In the genomic region with DNA sequence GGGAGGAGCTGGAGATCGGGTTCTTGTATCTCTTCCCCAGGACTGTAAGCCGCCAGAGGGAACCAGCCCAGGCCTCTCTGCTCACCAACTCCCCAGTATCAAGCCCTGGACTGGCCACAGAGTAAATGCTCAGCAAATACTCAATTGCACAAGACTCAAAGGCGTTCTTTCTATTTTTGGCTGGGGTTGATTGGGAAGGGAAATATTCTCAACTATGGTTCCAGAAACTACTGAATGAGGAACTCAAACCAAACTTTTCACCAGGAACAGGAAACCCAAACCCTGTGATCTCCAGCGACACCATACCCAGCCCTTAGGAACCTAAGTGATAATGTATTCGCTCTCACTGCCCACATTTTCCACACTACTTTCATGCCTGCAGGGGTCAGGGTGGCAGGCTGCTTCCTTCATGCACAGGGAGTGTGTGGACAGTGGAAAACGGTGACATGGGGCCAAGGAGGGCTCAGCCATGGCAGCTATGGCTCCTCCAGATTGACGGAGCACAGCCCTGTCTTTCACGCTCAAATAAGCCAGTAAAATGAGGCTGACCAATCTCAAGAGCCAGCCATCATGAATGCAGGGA, we compare ENCODE assay signal across 13 cellular contexts.
DNase-seq lines count a peak whose midpoint lies in the region; ATAC-seq and TF ChIP-seq lines count a peak whose summit lies in the region.
"Had no signal": no experiment of that assay in that cellular context is flagged by ENCODE, and none has a peak within 500 bp of the region (broad histone marks: within the 10 kb centered on the region; RNA-seq: fewer than 3 reads in every experiment).

No MANE protein-coding gene starts in this region.

- 63% methylated on average over 2 of the region's 8 CpGs for WGBS in right lobe of liver (ENCODE audit: insufficient coverage, low coverage, low lambda C conversion rate, missing lambda C conversion rate)
- 64% methylated on average over 8 of the region's 8 CpGs for WGBS in thyroid gland, 2 donors

- H3K4me1 ChIP-seq in right lobe of liver: peaks cover 0 to 11% (median 0%) of the 10 kb centered on the region in 4 donors
- H3K4me1 ChIP-seq in thyroid gland: peaks cover 11 to 18% of the 10 kb centered on the region in 2 donors
- H3K4me1 ChIP-seq: SJSA1 had no signal

- peaks cover 1% of the 10 kb centered on the region for H3K36me3 Mint-ChIP-seq in chondrocyte (ENCODE audit: low read depth)

- H3K4me3 ChIP-seq in right lobe of liver (no peak overlapping the region), thyroid gland (replicated peaks in 1 of 3) (no peak overlapping the region)
- H3K4me3 ChIP-seq: SJSA1 had no signal

- no peak for TF ChIP-seq CTCF in chondrocyte (IDR thresholded peaks at IDR 0.05)
- no peak for TF ChIP-seq CTCF in right lobe of liver (IDR thresholded peaks at IDR 0.05)
- peak in 1 of 6 experiments; percentile 18 for TF ChIP-seq CTCF in thyroid gland (IDR thresholded peaks at IDR 0.05)

- TF ChIP-seq POLR2A in right lobe of liver (IDR thresholded peaks at IDR 0.05) (no peak), thyroid gland (IDR thresholded peaks at IDR 0.05) (no peak)

- H3K9me3 Mint-ChIP-seq in chondrocyte (ENCODE audit: low read depth): no peaks in the 10 kb centered on the region

- H3K27me3 ChIP-seq in right lobe of liver (no peaks in the 10 kb centered on the region), thyroid gland (no peaks in the 10 kb centered on the region)
- H3K27me3 ChIP-seq: SJSA1 had no signal

- intact Hi-C loops in right lobe of liver (cut with DNase I): no loop called here
- intact Hi-C loops in thyroid gland (cut with DNase I): no loop called here

- no peak overlapping the region for H3K27ac ChIP-seq in right lobe of liver
- peak overlapping the region; percentile 45 to 98 (median 84) for H3K27ac ChIP-seq in thyroid gland
- H3K27ac ChIP-seq: SJSA1, WERI-Rb-1 had no signal

- H3K27ac Mint-ChIP-seq in chondrocyte (ENCODE audit: unreplicated experiment): peak overlapping the region; percentile 28

- DNase-seq in NOMO-1 (lab: John Stamatoyannopoulos, UW; ENCODE audit: unreplicated experiment in 2 of 2): peak; percentile 46 to 51
- DNase-seq in chondrocyte (ENCODE audit: low spot score): no peak
- DNase-seq in right lobe of liver: no peak
- no peak for DNase-seq in thyroid gland
- DNase-seq in retina: no peak
- DNase-seq: activated T-cell treated with anti-CD3 and anti-CD28 coated beads for 4 hours, COR-L47, glutamatergic neuron, NCI-H524 treated with DMSO at 0.1 percent for 48 hours, WERI-Rb-1 had no signal

- H3K9me3 ChIP-seq in right lobe of liver: no peaks in the 10 kb centered on the region
- no peaks in the 10 kb centered on the region for H3K9me3 ChIP-seq in thyroid gland
- H3K9me3 ChIP-seq: SJSA1 had no signal

- peak; percentile 55 to 91 (median 74) for ATAC-seq in right lobe of liver
- no peak for ATAC-seq in HG03520 (IDR thresholded peaks at IDR 0.05; ENCODE audit: unreplicated experiment)
- no peak for ATAC-seq in GM21737 (IDR thresholded peaks at IDR 0.05; ENCODE audit: unreplicated experiment)

- peaks cover 10% of the 10 kb centered on the region for H3K27me3 Mint-ChIP-seq in chondrocyte (ENCODE audit: low read depth)

- H3K4me1 Mint-ChIP-seq in chondrocyte (ENCODE audit: low read depth): peaks cover 19% of the 10 kb centered on the region

- no peak overlapping the region for H3K4me3 Mint-ChIP-seq in chondrocyte (ENCODE audit: unreplicated experiment)

- no peaks in the 10 kb centered on the region for H3K36me3 ChIP-seq in right lobe of liver
- no peaks in the 10 kb centered on the region for H3K36me3 ChIP-seq in thyroid gland
- H3K36me3 ChIP-seq: SJSA1, WERI-Rb-1 had no signal

Comparison
In these comparisons a context has a peak if more than half of its experiments do, and no peak if none do; other contexts are left out.
1. DNase-seq: peak in NOMO-1 (2 of 2); none in chondrocyte (single experiment), right lobe of liver (0 of 3), thyroid gland (0 of 2) and retina (single experiment).
2. ATAC-seq: peak in right lobe of liver (4 of 4); none in HG03520 (single experiment) and GM21737 (single experiment).
3. H3K27ac ChIP-seq: peak in thyroid gland (3 of 3); none in right lobe of liver (0 of 3).